16 cellular contexts compared by ENCODE assay signal in genomic region chr13:75724742-75725504, GRCh38.
DNase-seq lines count a peak whose midpoint lies in the region; ATAC-seq and TF ChIP-seq lines count a peak whose summit lies in the region.
"Had no signal": no experiment of that assay in that cellular context is flagged by ENCODE, and none has a peak within 500 bp of the region (broad histone marks: within the 10 kb centered on the region; RNA-seq: fewer than 3 reads in every experiment).

No MANE protein-coding gene starts in this region.

- no peaks in the 10 kb centered on the region for H4K20me1 ChIP-seq in mammary epithelial cell (ENCODE audit: insufficient read depth, low read length)

- H3K27ac ChIP-seq in mammary epithelial cell (ENCODE audit: insufficient read depth, low read depth, low read length) (no peak overlapping the region), mucosa of rectum (ENCODE audit: low read depth in 2 of 2, low read length in 2 of 2) (peak overlapping the region; percentile 20 to 83)

- no peak overlapping the region for H2AFZ ChIP-seq in mammary epithelial cell (ENCODE audit: low read depth, low read length)

- no peaks in the 10 kb centered on the region for H3K36me3 Mint-ChIP-seq in Calu3 (ENCODE audit: insufficient read depth, unreplicated experiment)

- no peaks in the 10 kb centered on the region for H3K4me1 Mint-ChIP-seq in Calu3 (ENCODE audit: low read depth, unreplicated experiment)
- H3K4me1 Mint-ChIP-seq: stimulated activated memory B cell treated with anti-CD40 and anti-IgM and Interleukin-4, amounts not matched to agents 10 μg/mL and 1 μg/mL and 100 μg/mL, for 72 hours had no signal

- H3K4me2 ChIP-seq in mammary epithelial cell (ENCODE audit: insufficient read depth, low read depth, low read length): no peak overlapping the region

- 94% methylated on average over 3 of the region's 3 CpGs for WGBS in mammary epithelial cell (ENCODE audit: low coverage, missing lambda C conversion rate)

- TF ChIP-seq CTCF in Calu3 (IDR thresholded peaks at IDR 0.05; ENCODE audit: unreplicated experiment): no peak
- no peak for TF ChIP-seq CTCF in mammary epithelial cell (conservative IDR thresholded peaks at IDR 0.05 in 1 of 2, IDR thresholded peaks at IDR 0.05 in 1 of 2; ENCODE audit: extremely low read depth in 1 of 2, insufficient read depth in 1 of 2, low read depth in 1 of 2, low read length in 2 of 2)

- dilution Hi-C loops in mammary epithelial cell (cut with HindIII; ENCODE audit: low sequenced_read_pairs): no loop called here

- ATAC-seq in GM21576 (IDR thresholded peaks at IDR 0.05; ENCODE audit: unreplicated experiment): no peak
- ATAC-seq: activated T-cell treated with anti-CD3 and anti-CD28 coated beads, Interleukin-2, amount 50 U/mL, for 72 hours; GM12878; stimulated activated memory B cell treated with anti-CD40 and anti-IgM and Interleukin-4, amounts not matched to agents 10 μg/mL and 1 μg/mL and 100 μg/mL, for 72 hours had no signal

- H3K4me3 ChIP-seq in mammary epithelial cell (replicated peaks in 1 of 3; ENCODE audit: insufficient read depth in 1 of 3, low read depth in 2 of 3, low read length in 3 of 3): no peak overlapping the region
- peak overlapping the region in 1 of 2 donors; percentile 39 for H3K4me3 ChIP-seq in mucosa of rectum (ENCODE audit: low read length in 2 of 2)
- H3K4me3 ChIP-seq: GM12878 had no signal

- H3K9me3 ChIP-seq in mammary epithelial cell (replicated peaks; ENCODE audit: insufficient read depth, low read length) (no peaks in the 10 kb centered on the region), mucosa of rectum (ENCODE audit: control insufficient read depth in 2 of 2, low read length in 2 of 2) (no peaks in the 10 kb centered on the region)

- H3K27me3 ChIP-seq in mammary epithelial cell (ENCODE audit: insufficient read depth, low read length) (no peaks in the 10 kb centered on the region), mucosa of rectum (ENCODE audit: control insufficient read depth in 2 of 2, insufficient read depth in 2 of 2, low read length in 2 of 2) (no peaks in the 10 kb centered on the region)

- intact Hi-C loops in Calu3 (cut with micrococcal nuclease; ENCODE audit: unreplicated experiment): loop anchor here (2.0 kb wide), 1 partner anchor 36 kb away; no protein-coding TSS in a partner anchor
- intact Hi-C loops in mammary epithelial cell (cut with micrococcal nuclease): no loop called here

- H3K27ac Mint-ChIP-seq in Calu3 (ENCODE audit: unreplicated experiment): peak overlapping the region; percentile 23
- H3K27ac Mint-ChIP-seq: activated T-cell treated with anti-CD3 and anti-CD28 coated beads, Interleukin-2, amount 50 U/mL, for 72 hours; stimulated activated memory B cell treated with anti-CD40 and anti-IgM and Interleukin-4, amounts not matched to agents 10 μg/mL and 1 μg/mL and 100 μg/mL, for 72 hours had no signal

- in situ Hi-C loops in mammary epithelial cell (cut with MboI; ENCODE audit: low sequenced_read_pairs in 2 of 2): no loop called here

- H3K27me3 Mint-ChIP-seq in Calu3 (ENCODE audit: unreplicated experiment): no peaks in the 10 kb centered on the region
- H3K27me3 Mint-ChIP-seq: stimulated activated memory B cell treated with anti-CD40 and anti-IgM and Interleukin-4, amounts not matched to agents 10 μg/mL and 1 μg/mL and 100 μg/mL, for 72 hours had no signal

- no peaks in the 10 kb centered on the region for H3K79me2 ChIP-seq in mammary epithelial cell (ENCODE audit: insufficient read depth, low read length)

- no peaks in the 10 kb centered on the region for H3K4me1 ChIP-seq in mammary epithelial cell (ENCODE audit: insufficient read depth, low read length)
- H3K4me1 ChIP-seq in mucosa of rectum (ENCODE audit: control insufficient read depth in 2 of 2, insufficient read depth in 2 of 2, low read length in 2 of 2): peaks cover 0 to 14% of the 10 kb centered on the region in 2 donors

- DNase-seq in Calu3 (no peak), NCI-H1417 treated with DMSO at 0.1 percent for 48 hours (lab: John Stamatoyannopoulos, UW) (peak; percentile 93), mammary epithelial cell (peak; percentile 45), T-helper 1 cell (no peak), NCI-H2081 treated with DMSO at 0.1 percent for 48 hours (lab: John Stamatoyannopoulos, UW) (no peak)
- no peak for DNase-seq in stimulated activated CD4-positive, alpha-beta T cell treated with anti-CD3 and anti-CD28 coated beads, Interleukin-2, amount 100 ng/mL, for 24 hours
- DNase-seq: activated CD4-positive, alpha-beta T cell treated with anti-CD3 and anti-CD28 coated beads for 4 hours; activated T-cell treated with anti-CD3 and anti-CD28 coated beads, Interleukin-2, amount 50 U/mL, for 72 hours; DND-41; NK-92 treated with Interleukin-12 subunit alpha and Interleukin-12 subunit beta, amount 100 ng/mL, for 24 hours; occipital lobe; stimulated activated CD4-positive, alpha-beta T cell treated with anti-CD3 and anti-CD28 coated beads, Interleukin-2, amount 100 ng/mL, for 48 hours had no signal

- H3K9ac ChIP-seq in mammary epithelial cell (ENCODE audit: insufficient read depth, low read length) (no peak overlapping the region), mucosa of rectum (ENCODE audit: low read depth in 1 of 2, low read length in 2 of 2) (peak overlapping the region in 1 of 2 donors; percentile 10)

- no peaks in the 10 kb centered on the region for H3K9me3 Mint-ChIP-seq in Calu3 (ENCODE audit: low read depth, unreplicated experiment)
- H3K9me3 Mint-ChIP-seq: activated T-cell treated with anti-CD3 and anti-CD28 coated beads, Interleukin-2, amount 50 U/mL, for 72 hours; stimulated activated memory B cell treated with anti-CD40 and anti-IgM and Interleukin-4, amounts not matched to agents 10 μg/mL and 1 μg/mL and 100 μg/mL, for 72 hours had no signal

- H3K36me3 ChIP-seq in mammary epithelial cell (ENCODE audit: insufficient read depth, low read length): no peaks in the 10 kb centered on the region
- no peaks in the 10 kb centered on the region for H3K36me3 ChIP-seq in mucosa of rectum (ENCODE audit: control insufficient read depth in 2 of 2, insufficient read depth in 2 of 2, low read length in 2 of 2)

- CTCF ChIA-PET in Calu3 (lab: Charles Lee): interaction anchor here (0.7 kb wide), 1 partner anchor 1047 kb away, joined by 3 read pairs; no protein-coding TSS in a partner anchor
- CTCF ChIA-PET in mammary epithelial cell (lab: Charles Lee; ENCODE audit: low non-redundant PET): no interaction called here

- BruUV-seq in Calu3 (replicated peaks; lab: Mats Ljungman, UMichigan) (no TSS peak), mammary epithelial cell (replicated peaks; lab: Mats Ljungman, UMichigan) (no TSS peak)

- H3K4me3 Mint-ChIP-seq in Calu3 (ENCODE audit: low read depth, unreplicated experiment): no peak overlapping the region
- H3K4me3 Mint-ChIP-seq: activated T-cell treated with anti-CD3 and anti-CD28 coated beads, Interleukin-2, amount 50 U/mL, for 72 hours; stimulated activated memory B cell treated with anti-CD40 and anti-IgM and Interleukin-4, amounts not matched to agents 10 μg/mL and 1 μg/mL and 100 μg/mL, for 72 hours had no signal

Comparison
In these comparisons a context has a peak if more than half of its experiments do, and no peak if none do; other contexts are left out.
1. DNase-seq: peak in NCI-H1417 treated with DMSO at 0.1 percent for 48 hours (single experiment) and mammary epithelial cell (single experiment); none in Calu3 (single experiment), stimulated activated CD4-positive, alpha-beta T cell treated with anti-CD3 and anti-CD28 coated beads, Interleukin-2, amount 100 ng/mL, for 24 hours (0 of 2), T-helper 1 cell (0 of 5) and NCI-H2081 treated with DMSO at 0.1 percent for 48 hours (single experiment).